Comparison of ENCODE assay signal across 24 cellular contexts in genomic region chr12:58288191-58288590, GRCh38.
A peak's percentile ranks its signal among the peaks of the same experiment; 100 is the strongest.
DNase-seq lines count a peak whose midpoint lies in the region; ATAC-seq and TF ChIP-seq lines count a peak whose summit lies in the region.
"Had no signal": no experiment of that assay in that cellular context is flagged by ENCODE, and none has a peak within 500 bp of the region (broad histone marks: within the 10 kb centered on the region; RNA-seq: fewer than 3 reads in every experiment).

No MANE protein-coding gene starts in this region.

- ATAC-seq in Right ventricle myocardium inferior (peak; percentile 16), GM21825 (IDR thresholded peaks at IDR 0.05; ENCODE audit: unreplicated experiment) (no peak)
- no peak for ATAC-seq in stimulated activated naive B cell treated with anti-CD40 and anti-IgM and Interleukin-4, amounts not matched to agents 10 μg/mL and 1 μg/mL and 100 μg/mL, for 72 hours (replicated peaks)
- ATAC-seq: activated T-cell treated with anti-CD3 and anti-CD28 coated beads, Interleukin-2, amount 50 U/mL, for 72 hours; gastroesophageal sphincter; stimulated activated naive CD8-positive, alpha-beta T cell treated with anti-CD3 and anti-CD28 coated beads, Interleukin-15, amount 100 ng/mL, for 72 hours had no signal

- no peak overlapping the region for H3K27ac ChIP-seq in left ventricle myocardium inferior (replicated peaks)
- H3K27ac ChIP-seq: gastroesophageal sphincter, PC-9, prostate gland, SK-N-MC, skin epidermis had no signal

- H3K9me3 ChIP-seq in left ventricle myocardium inferior (replicated peaks) = no peaks in the 10 kb centered on the region
- H3K9me3 ChIP-seq: gastroesophageal sphincter, prostate gland had no signal

- DNase-seq in Right ventricle myocardium inferior (ENCODE audit: missing footprints) (peak; percentile 44), left ventricle myocardium inferior (no peak), LHCN-M2 (ENCODE audit: low read depth) (peak; percentile 12), cardiac fibroblast (ENCODE audit: low read depth in 2 of 2) (peak; percentile 26 to 61), DMS114 treated with DMSO at 0.1 percent for 48 hours (lab: John Stamatoyannopoulos, UW; ENCODE audit: unreplicated experiment) (no peak), cerebellar cortex (ENCODE audit: low spot score) (no peak)
- DNase-seq in stimulated activated naive B cell treated with anti-CD40 and anti-IgM and Interleukin-4, amounts not matched to agents 10 μg/mL and 1 μg/mL and 100 μg/mL, for 72 hours = no peak
- DNase-seq: activated CD4-positive, alpha-beta T cell treated with anti-CD3 and anti-CD28 coated beads for 1 hour; activated T-cell treated with anti-CD3 and anti-CD28 coated beads, Interleukin-2, amount 50 U/mL, for 72 hours; CD4-positive, alpha-beta T cell; DMS79 treated with DMSO at 0.1 percent for 48 hours; Karpas-422; mesendoderm; NCI-H1092; NCI-H2107; PC-9; stimulated activated naive CD8-positive, alpha-beta T cell treated with anti-CD3 and anti-CD28 coated beads, Interleukin-15, amount 100 ng/mL, for 72 hours had no signal

- H3K27me3 Mint-ChIP-seq in stimulated activated naive B cell treated with anti-CD40 and anti-IgM and Interleukin-4, amounts not matched to agents 10 μg/mL and 1 μg/mL and 100 μg/mL, for 72 hours = peaks cover 10 to 21% of the 10 kb centered on the region in 2 donors
- H3K27me3 Mint-ChIP-seq: type B pancreatic cell had no signal

- peaks cover 8% of the 10 kb centered on the region for H3K4me1 ChIP-seq in left ventricle myocardium inferior
- H3K4me1 ChIP-seq: gastroesophageal sphincter, prostate gland had no signal

- TF ChIP-seq CTCF in left ventricle myocardium inferior (IDR thresholded peaks at IDR 0.05; ENCODE audit: borderline replicate concordance) = no peak
- TF ChIP-seq CTCF in cardiac fibroblast (IDR thresholded peaks at IDR 0.05; ENCODE audit: low read depth, low read length) = no peak

- H3K27ac Mint-ChIP-seq in stimulated activated naive B cell treated with anti-CD40 and anti-IgM and Interleukin-4, amounts not matched to agents 10 μg/mL and 1 μg/mL and 100 μg/mL, for 72 hours = no peak overlapping the region
- H3K27ac Mint-ChIP-seq: activated naive CD4-positive, alpha-beta T cell treated with anti-CD3 and anti-CD28 coated beads, Interleukin-2, amount 50 U/mL, for 24 hours; activated T-cell treated with anti-CD3 and anti-CD28 coated beads, Interleukin-2, amount 50 U/mL, for 72 hours; CD4-positive, alpha-beta T cell; type B pancreatic cell had no signal

- H3K4me1 Mint-ChIP-seq in stimulated activated naive B cell treated with anti-CD40 and anti-IgM and Interleukin-4, amounts not matched to agents 10 μg/mL and 1 μg/mL and 100 μg/mL, for 72 hours = no peaks in the 10 kb centered on the region
- H3K4me1 Mint-ChIP-seq: stimulated activated naive CD8-positive, alpha-beta T cell treated with anti-CD3 and anti-CD28 coated beads, Interleukin-15, amount 100 ng/mL, for 72 hours had no signal

- H3K4me3 Mint-ChIP-seq in stimulated activated naive B cell treated with anti-CD40 and anti-IgM and Interleukin-4, amounts not matched to agents 10 μg/mL and 1 μg/mL and 100 μg/mL, for 72 hours = no peak overlapping the region
- H3K4me3 Mint-ChIP-seq: activated naive CD4-positive, alpha-beta T cell treated with anti-CD3 and anti-CD28 coated beads, Interleukin-2, amount 50 U/mL, for 24 hours; activated T-cell treated with anti-CD3 and anti-CD28 coated beads, Interleukin-2, amount 50 U/mL, for 72 hours; CD4-positive, alpha-beta T cell; stimulated activated naive CD8-positive, alpha-beta T cell treated with anti-CD3 and anti-CD28 coated beads, Interleukin-15, amount 100 ng/mL, for 72 hours; type B pancreatic cell had no signal

- H3K36me3 ChIP-seq in left ventricle myocardium inferior = no peaks in the 10 kb centered on the region
- H3K36me3 ChIP-seq: gastroesophageal sphincter, prostate gland had no signal

- no peaks in the 10 kb centered on the region for H3K27me3 ChIP-seq in left ventricle myocardium inferior (ENCODE audit: low read depth)
- H3K27me3 ChIP-seq: gastroesophageal sphincter had no signal

- H3K4me3 ChIP-seq in left ventricle myocardium inferior (no peak overlapping the region), cardiac fibroblast (replicated peaks in 1 of 2; ENCODE audit: low read depth in 2 of 2, low read length in 2 of 2) (no peak overlapping the region)
- H3K4me3 ChIP-seq: gastroesophageal sphincter, PC-9, prostate gland, SK-N-MC, skin epidermis had no signal

- intact Hi-C loops in Right ventricle myocardium inferior (cut with DNase I) = loop anchor here (10.0 kb wide), 1 partner anchor 183 kb away; no protein-coding TSS in a partner anchor
- intact Hi-C loops in left ventricle myocardium inferior (cut with micrococcal nuclease) = no loop called here

- H3K9me3 Mint-ChIP-seq in stimulated activated naive B cell treated with anti-CD40 and anti-IgM and Interleukin-4, amounts not matched to agents 10 μg/mL and 1 μg/mL and 100 μg/mL, for 72 hours = peaks cover 0 to 3% of the 10 kb centered on the region in 2 donors
- H3K9me3 Mint-ChIP-seq: type B pancreatic cell had no signal

- H3K36me3 Mint-ChIP-seq in stimulated activated naive B cell treated with anti-CD40 and anti-IgM and Interleukin-4, amounts not matched to agents 10 μg/mL and 1 μg/mL and 100 μg/mL, for 72 hours = no peaks in the 10 kb centered on the region
- H3K36me3 Mint-ChIP-seq: activated naive CD4-positive, alpha-beta T cell treated with anti-CD3 and anti-CD28 coated beads, Interleukin-2, amount 50 U/mL, for 24 hours; type B pancreatic cell had no signal

Comparison
In these comparisons a context has a peak if more than half of its experiments do, and no peak if none do; other contexts are left out.
1. DNase-seq: peak in Right ventricle myocardium inferior (single experiment), LHCN-M2 (single experiment) and cardiac fibroblast (2 of 2); none in left ventricle myocardium inferior (single experiment), stimulated activated naive B cell treated with anti-CD40 and anti-IgM and Interleukin-4, amounts not matched to agents 10 μg/mL and 1 μg/mL and 100 μg/mL, for 72 hours (single experiment), DMS114 treated with DMSO at 0.1 percent for 48 hours (single experiment) and cerebellar cortex (single experiment).